20 cellular contexts compared by ENCODE assay signal in the genomic region with DNA sequence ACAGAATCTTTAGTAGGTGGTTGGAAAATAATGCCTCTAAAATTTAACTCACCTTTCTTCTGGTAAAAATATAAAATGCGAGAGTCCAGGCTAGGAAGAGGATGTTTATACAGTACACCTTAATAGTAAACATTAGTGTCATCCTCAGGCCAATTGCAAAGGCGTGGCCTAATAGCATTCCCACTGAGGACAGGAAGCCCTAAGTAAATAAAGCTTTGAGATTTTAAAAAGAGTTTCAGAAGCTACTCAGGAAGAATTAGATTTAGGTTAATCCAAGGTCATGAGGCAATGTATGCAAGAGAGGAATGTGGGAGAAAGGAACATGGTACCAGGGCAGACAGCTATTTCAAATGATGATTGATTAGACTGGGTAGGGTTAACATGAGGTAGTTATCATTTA. TPM values are rescaled to one million over a fixed set of nuclear protein-coding genes. Genes with fewer than 3 reads are reported as not detected.
DNase-seq lines count a peak whose midpoint lies in the region; ATAC-seq and TF ChIP-seq lines count a peak whose summit lies in the region.
"Had no signal": no experiment of that assay in that cellular context is flagged by ENCODE, and none has a peak within 500 bp of the region (broad histone marks: within the 10 kb centered on the region; RNA-seq: fewer than 3 reads in every experiment).

No MANE protein-coding gene starts in this region.

- intact Hi-C loops in HCT116 (cut with micrococcal nuclease) = no loop called here

- no peaks in the 10 kb centered on the region for H3K36me3 ChIP-seq in HCT116 (ENCODE audit: control insufficient read depth in 1 of 2, insufficient read depth in 2 of 2, low read length in 2 of 2)
- no peaks in the 10 kb centered on the region for H3K36me3 ChIP-seq in RWPE2 (ENCODE audit: low read depth)
- no peaks in the 10 kb centered on the region for H3K36me3 ChIP-seq in suprapubic skin
- H3K36me3 ChIP-seq: SJSA1 had no signal

- no peak overlapping the region for H3K9ac ChIP-seq in HCT116 (ENCODE audit: low read length)

- H3K27ac ChIP-seq in C4-2B (peak overlapping the region; percentile 18; the same call in 1 of the 2 replicates), HCT116 (ENCODE audit: low read depth, low read length) (no peak overlapping the region), RWPE2 (ENCODE audit: poor library complexity, severe bottlenecking) (no peak overlapping the region), suprapubic skin (no peak overlapping the region)
- H3K27ac ChIP-seq: SJSA1 had no signal

- ATAC-seq in HCT116 (no peak), RWPE2 (ENCODE audit: low read depth) (peak; percentile 48; the same call in 2 of the 3 replicates)
- ATAC-seq: GM12878, T-helper 17 cell had no signal

- RAD21 ChIA-PET in HCT116 (lab: Charles Lee; ENCODE audit: low non-redundant PET in 1 of 2, low total read pairs in 2 of 2, uncharacterized antibody in 2 of 2, unreplicated experiment in 2 of 2) = no interaction called here

- H3K4me1 ChIP-seq in HCT116 (ENCODE audit: control insufficient read depth in 1 of 2, insufficient read depth in 2 of 2, low read length in 2 of 2) = peaks cover 13 to 22% of the 10 kb centered on the region in 2 experiments; a peak in 3 of 4 replicates
- peaks cover 8% of the 10 kb centered on the region for H3K4me1 ChIP-seq in RWPE2 (ENCODE audit: insufficient read depth, poor library complexity, severe bottlenecking)
- no peaks in the 10 kb centered on the region for H3K4me1 ChIP-seq in suprapubic skin

- POLR2A ChIA-PET in HCT116 (lab: Charles Lee) = no interaction called here

- DNase-seq in HCT116 (ENCODE audit: low read depth, low spot score) = no peak
- no peak for DNase-seq in RWPE2 (ENCODE audit: low spot score)
- peak; percentile 25 for DNase-seq in iris pigment epithelial cell (ENCODE audit: low read depth)
- no peak for DNase-seq in suprapubic skin (ENCODE audit: low spot score in 2 of 2)
- no peak for DNase-seq in D341Med (ENCODE audit: low spot score)
- DNase-seq in HuH-7 (ENCODE audit: low spot score) = no peak
- DNase-seq: CD4-positive, CD25-positive, alpha-beta regulatory T cell; COR-L47; H7; Kasumi-1; NCI-H1092 treated with DMSO at 0.1 percent for 48 hours; NCI-H146; NCI-H2029 treated with DMSO at 0.1 percent for 48 hours; NCI-H2171 treated with DMSO at 0.1 percent for 48 hours; NCI-H446; NCI-H82; T-helper 17 cell had no signal

- TF ChIP-seq RAD21 in HCT116 (IDR thresholded peaks at IDR 0.05; ENCODE audit: low read depth) = no peak

- no peak for TF ChIP-seq CTCF in C4-2B (conservative IDR thresholded peaks at IDR 0.05)
- no peak for TF ChIP-seq CTCF in HCT116 (IDR thresholded peaks at IDR 0.05 in 2 of 3, conservative IDR thresholded peaks at IDR 0.05 in 1 of 3; ENCODE audit: borderline replicate concordance in 1 of 3, insufficient read depth in 1 of 3, low read depth in 2 of 3, low read length in 2 of 3)
- no peak for TF ChIP-seq CTCF in RWPE2 (IDR thresholded peaks at IDR 0.05; ENCODE audit: poor library complexity, severe bottlenecking)
- TF ChIP-seq CTCF in suprapubic skin (IDR thresholded peaks at IDR 0.05) = no peak

- peak overlapping the region; percentile 25; the same call in 1 of the 2 replicates for H3K4me2 ChIP-seq in HCT116 (ENCODE audit: low read length)

- no peaks in the 10 kb centered on the region for H4K20me1 ChIP-seq in HCT116 (ENCODE audit: insufficient read depth)

- no TSS peak for BruUV-seq in HCT116 (replicated peaks; lab: Mats Ljungman, UMichigan)

- no peak overlapping the region for H2AFZ ChIP-seq in HCT116 (ENCODE audit: low read depth, low read length, poor library complexity, severe bottlenecking)

- CTCF ChIA-PET in HCT116 (lab: Charles Lee) = no interaction called here

- TF ChIP-seq POLR2A in HCT116 (IDR thresholded peaks at IDR 0.05; ENCODE audit: borderline replicate concordance, extremely low read depth, insufficient read depth, insufficient read length) (no peak), suprapubic skin (IDR thresholded peaks at IDR 0.05) (no peak)

- H3K4me3 ChIP-seq in HCT116 (replicated peaks in 1 of 2; ENCODE audit: low read depth in 1 of 2, low read length in 2 of 2) (no peak overlapping the region), RWPE2 (ENCODE audit: severe bottlenecking) (no peak overlapping the region), suprapubic skin (no peak overlapping the region)
- H3K4me3 ChIP-seq: GM12878, SJSA1 had no signal

- no peaks in the 10 kb centered on the region for H3K9me3 ChIP-seq in HCT116 (ENCODE audit: control insufficient read depth in 1 of 2, insufficient read depth in 1 of 2, low read depth in 1 of 2, low read length in 2 of 2)
- no peaks in the 10 kb centered on the region for H3K9me3 ChIP-seq in RWPE2 (ENCODE audit: severe bottlenecking)
- no peaks in the 10 kb centered on the region for H3K9me3 ChIP-seq in suprapubic skin
- H3K9me3 ChIP-seq: SJSA1 had no signal

- H3K27me3 ChIP-seq in HCT116 (ENCODE audit: insufficient read depth, low read length) (no peaks in the 10 kb centered on the region), RWPE2 (ENCODE audit: insufficient read depth, poor library complexity, severe bottlenecking) (no peaks in the 10 kb centered on the region), suprapubic skin (no peaks in the 10 kb centered on the region)
- H3K27me3 ChIP-seq: SJSA1 had no signal

- no peaks in the 10 kb centered on the region for H3K79me2 ChIP-seq in HCT116 (ENCODE audit: insufficient read depth, low read length)

- TF ChIP-seq EP300 in suprapubic skin (IDR thresholded peaks at IDR 0.05) = no peak

- WGBS in suprapubic skin = 75% methylated on average over 2 of the region's 2 CpGs

- no peaks in the 10 kb centered on the region for H3K9me2 ChIP-seq in HCT116 (ENCODE audit: insufficient read depth)

TF ChIP-seq in HCT116, 20 proteins besides CTCF, POLR2A, EP300 and RAD21:
- TF ChIP-seq YY1 (IDR thresholded peaks at IDR 0.05; ENCODE audit: extremely low read depth, insufficient replicate concordance, low read depth, low read length) (no peak), CBX3 (IDR thresholded peaks at IDR 0.05; ENCODE audit: low read depth) (no peak), FOSL1 (IDR thresholded peaks at IDR 0.05; ENCODE audit: low read depth) (no peak), SRF (IDR thresholded peaks at IDR 0.05; ENCODE audit: low read depth) (no peak), SP1 (IDR thresholded peaks at IDR 0.05; ENCODE audit: low read depth) (no peak), POLR2AphosphoS5 (IDR thresholded peaks at IDR 0.05; ENCODE audit: low read depth, low read length) (no peak), ELF1 (IDR thresholded peaks at IDR 0.05; ENCODE audit: borderline replicate concordance, low read depth) (no peak), TCF7L2 (IDR thresholded peaks at IDR 0.05; ENCODE audit: borderline replicate concordance, extremely low read depth, insufficient read depth, insufficient read length) (no peak), ZFX (IDR thresholded peaks at IDR 0.05) (no peak), EZH2phosphoT487 (IDR thresholded peaks at IDR 0.05; ENCODE audit: borderline replicate concordance) (no peak), EGR1 (IDR thresholded peaks at IDR 0.05; ENCODE audit: low read depth) (no peak)
- TF ChIP-seq, protein P1, sequence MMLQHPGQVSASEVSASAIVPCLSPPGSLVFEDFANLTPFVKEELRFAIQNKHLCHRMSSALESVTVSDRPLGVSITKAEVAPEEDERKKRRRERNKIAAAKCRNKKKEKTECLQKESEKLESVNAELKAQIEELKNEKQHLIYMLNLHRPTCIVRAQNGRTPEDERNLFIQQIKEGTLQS (IDR thresholded peaks at IDR 0.05) = no peak
- TF ChIP-seq, protein P2, sequence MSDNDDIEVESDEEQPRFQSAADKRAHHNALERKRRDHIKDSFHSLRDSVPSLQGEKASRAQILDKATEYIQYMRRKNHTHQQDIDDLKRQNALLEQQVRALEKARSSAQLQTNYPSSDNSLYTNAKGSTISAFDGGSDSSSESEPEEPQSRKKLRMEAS (IDR thresholded peaks at IDR 0.05) = no peak
- TF ChIP-seq, protein P3, sequence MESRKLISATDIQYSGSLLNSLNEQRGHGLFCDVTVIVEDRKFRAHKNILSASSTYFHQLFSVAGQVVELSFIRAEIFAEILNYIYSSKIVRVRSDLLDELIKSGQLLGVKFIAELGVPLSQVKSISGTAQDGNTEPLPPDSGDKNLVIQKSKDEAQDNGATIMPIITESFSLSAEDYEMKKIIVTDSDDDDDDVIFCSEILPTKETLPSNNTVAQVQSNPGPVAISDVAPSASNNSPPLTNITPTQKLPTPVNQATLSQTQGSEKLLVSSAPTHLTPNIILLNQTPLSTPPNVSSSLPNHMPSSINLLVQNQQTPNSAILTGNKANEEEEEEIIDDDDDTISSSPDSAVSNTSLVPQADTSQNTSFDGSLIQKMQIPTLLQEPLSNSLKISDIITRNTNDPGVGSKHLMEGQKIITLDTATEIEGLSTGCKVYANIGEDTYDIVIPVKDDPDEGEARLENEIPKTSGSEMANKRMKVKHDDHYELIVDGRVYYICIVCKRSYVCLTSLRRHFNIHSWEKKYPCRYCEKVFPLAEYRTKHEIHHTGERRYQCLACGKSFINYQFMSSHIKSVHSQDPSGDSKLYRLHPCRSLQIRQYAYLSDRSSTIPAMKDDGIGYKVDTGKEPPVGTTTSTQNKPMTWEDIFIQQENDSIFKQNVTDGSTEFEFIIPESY (IDR thresholded peaks at IDR 0.05; ENCODE audit: extremely low read depth, insufficient replicate concordance, low read length) = no peak

RNA-seq across cellular contexts. Expression of a gene that starts 49.5 kb away (rescaled TPM):
- total RNA-seq in HCT116 (2021; ENCODE audit: unreplicated experiment) (10.4 TPM), suprapubic skin (10 to 100 TPM; 12.6 to 43.0 (median 25.2) TPM)
- 4.1 and 5.4 TPM in 2 replicates for polyA plus RNA-seq in HCT116 (2012)

RNA-seq across cellular contexts. Expression of a gene that starts 57.1 kb away (rescaled TPM):
- 18.2 TPM for total RNA-seq in HCT116 (2021; ENCODE audit: unreplicated experiment)
- polyA plus RNA-seq in HCT116 (2012) = 20.3 and 24.9 TPM in 2 replicates
- 10 to 100 TPM; 18.4 to 46.5 (median 36.4) TPM for total RNA-seq in suprapubic skin
- total RNA-seq: CD4-positive, CD25-positive, alpha-beta regulatory T cell had no signal
- polyA plus RNA-seq: CD4-positive, CD25-positive, alpha-beta regulatory T cell had no signal
